Comparison of ENCODE assay signal across 36 cellular contexts in the genomic region with DNA sequence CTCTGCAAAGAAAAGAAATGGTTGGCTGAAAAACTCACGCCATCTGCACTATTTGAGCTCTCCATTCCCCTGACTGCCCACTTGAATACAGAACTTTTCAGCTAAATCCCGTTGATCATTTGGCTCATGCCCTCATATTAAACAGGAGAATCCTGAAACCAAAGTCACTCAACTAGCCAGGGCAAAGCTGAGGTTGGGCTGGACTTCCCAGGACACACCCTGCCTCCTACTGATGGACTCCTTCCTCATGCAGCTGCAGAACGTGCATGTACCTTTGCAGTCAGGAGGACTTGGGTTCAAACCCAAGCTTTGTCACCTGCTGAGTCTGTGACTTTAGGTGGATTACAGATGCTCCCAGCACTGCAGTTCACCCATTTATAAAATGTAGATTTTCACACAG. TPM values are rescaled to one million over a fixed set of nuclear protein-coding genes. Genes with fewer than 3 reads are reported as not detected.
"Had no signal": no experiment of that assay in that cellular context is flagged by ENCODE, and none has a peak within 500 bp of the region (broad histone marks: within the 10 kb centered on the region; RNA-seq: fewer than 3 reads in every experiment).

No MANE protein-coding gene starts in this region.

- H3K36me3 ChIP-seq: adrenal gland, breast epithelium, MG63, SJCRH30 had no signal

- ATAC-seq: activated CD4-positive, alpha-beta T cell treated with anti-CD3 and anti-CD28 coated beads for 36 hours; activated CD4-positive, CD25-positive, alpha-beta regulatory T cell treated with anti-CD3 and anti-CD28 coated beads, Interleukin-2, amount 50 U/mL, for 24 hours; activated CD8-positive, alpha-beta T cell treated with anti-CD3 and anti-CD28 coated beads, Interleukin-2, amount 10 ng/mL, durations not matched to agents 7 days and 5 days; activated naive CD4-positive, alpha-beta T cell treated with anti-CD3 and anti-CD28 coated beads, Interleukin-2, amount 50 U/mL, for 72 hours; body of pancreas; PC-3; Right ventricle myocardium inferior; WTC11 had no signal

- H3K9me3 ChIP-seq: adrenal gland, body of pancreas, breast epithelium, MG63, SJCRH30 had no signal

- H3K4me3 ChIP-seq: adrenal gland, body of pancreas, breast epithelium, MG63, SJCRH30, SK-N-MC had no signal

- DNase-seq: activated CD4-positive, alpha-beta T cell treated with anti-CD3 and anti-CD28 coated beads for 36 hours; activated CD4-positive, alpha-beta T cell treated with anti-CD3 and anti-CD28 coated beads, Interleukin-2, amount 10 ng/mL, durations not matched to agents 7 days and 5 days; activated CD4-positive, alpha-beta T cell treated with anti-CD3 and anti-CD28 coated beads, Interleukin-2, amount 50 U/mL, for 48 hours; activated CD8-positive, alpha-beta T cell treated with anti-CD3 and anti-CD28 coated beads, Interleukin-2, amount 10 ng/mL, durations not matched to agents 7 days and 5 days; activated gamma-delta T cell treated with Interleukin-2 at 50 U/mL for 16 hours; activated naive CD4-positive, alpha-beta T cell treated with anti-CD3 and anti-CD28 coated beads for 36 hours; activated T-cell treated with anti-CD3 and anti-CD28 coated beads, Interleukin-2, amount 50 U/mL, for 24 hours; adrenal gland; body of pancreas; caudate nucleus; Karpas-422; KBM-7; MG63; NCI-H1048; NCI-H1436 treated with DMSO at 0.1 percent for 48 hours; NCI-H1694 treated with DMSO at 0.1 percent for 48 hours; NCI-H2029; NCI-H345; NCI-H524 treated with DMSO at 0.1 percent for 48 hours; NK-92 treated with Interleukin-12 subunit alpha and Interleukin-12 subunit beta, amount 100 ng/mL, for 24 hours; PC-3; SJCRH30 had no signal

- H3K27me3 ChIP-seq: adrenal gland, body of pancreas had no signal

- H3K4me1 ChIP-seq: breast epithelium, SJCRH30 had no signal

- H3K27ac ChIP-seq: body of pancreas, RWPE1, SJCRH30, SK-N-MC had no signal

- FAIRE-seq: astrocyte, RCC 7860, TTC549 had no signal

RNA-seq across cellular contexts. Expression of gene ASIC2, which starts 7.7 kb away (rescaled TPM):
- total RNA-seq: activated CD4-positive, alpha-beta T cell treated with anti-CD3 and anti-CD28 coated beads for 36 hours; activated CD4-positive, alpha-beta T cell treated with anti-CD3 and anti-CD28 coated beads, Interleukin-2, amount 10 ng/mL, durations not matched to agents 7 days and 5 days; activated CD8-positive, alpha-beta T cell treated with anti-CD3 and anti-CD28 coated beads, Interleukin-2, amount 10 ng/mL, durations not matched to agents 7 days and 5 days; activated naive CD4-positive, alpha-beta T cell treated with anti-CD3 and anti-CD28 coated beads for 36 hours; activated naive CD4-positive, alpha-beta T cell treated with anti-CD3 and anti-CD28 coated beads, Interleukin-2, amount 50 U/mL, for 72 hours; activated T-helper 1 cell treated with anti-CD3 and anti-CD28 coated beads, Interleukin-12 subunit alpha, Interleukin-12 subunit beta, Interleukin-2, Interleukin-4 antibody, amounts not matched to agents 30 ng/mL and 10 ng/mL and 1 ng/mL, durations not matched to agents 14 hours and 24 hours and 36 hours; body of pancreas; NCI-H460; Right ventricle myocardium inferior; SJCRH30; T-helper 1 cell treated with Interleukin-12 subunit alpha and Interleukin-12 subunit beta and Interleukin-4 antibody, amounts not matched to agents 30 ng/mL and 1 ng/mL, for 36 hours; T-helper 2 cell treated with Interferon-gamma antibody and Interleukin-4, amounts not matched to agents 100 ng/mL and 5 ng/mL, for 36 hours had no signal
